In genomic region chr17:82655038-82655479, GRCh38 we compare ENCODE assay signal across 15 cellular contexts. TPM values are rescaled to one million over a fixed set of nuclear protein-coding genes. Genes with fewer than 3 reads are reported as not detected.
DNase-seq lines count a peak whose midpoint lies in the region; ATAC-seq, FAIRE-seq and TF ChIP-seq lines count a peak whose summit lies in the region.
"Had no signal": no experiment of that assay in that cellular context is flagged by ENCODE, and none has a peak within 500 bp of the region (broad histone marks: within the 10 kb centered on the region; RNA-seq: fewer than 3 reads in every experiment).

No MANE protein-coding gene starts in this region.

- H3K79me2 ChIP-seq in K562 (ENCODE audit: control insufficient read depth, insufficient read depth, low read length) (no peaks in the 10 kb centered on the region), HepG2 (ENCODE audit: insufficient read depth, low read length) (no peaks in the 10 kb centered on the region)

- H3K36me3 ChIP-seq in breast epithelium, result no peaks in the 10 kb centered on the region
- no peaks in the 10 kb centered on the region for H3K36me3 ChIP-seq in K562 (ENCODE audit: control insufficient read depth, insufficient read depth, low read length)
- no peaks in the 10 kb centered on the region for H3K36me3 ChIP-seq in HepG2 (replicated peaks in 1 of 2; ENCODE audit: control insufficient read depth in 1 of 2, insufficient read depth in 2 of 2, low read length in 2 of 2)
- H3K36me3 ChIP-seq in upper lobe of left lung, result peaks cover 0 to 22% (median 3%) of the 10 kb centered on the region in 4 donors

- no peaks in the 10 kb centered on the region for H3K4me1 Mint-ChIP-seq in MCF 10A (ENCODE audit: insufficient read depth, unreplicated experiment)
- peaks cover 0 to 4% (median 0%) of the 10 kb centered on the region in 3 donors for H3K4me1 Mint-ChIP-seq in T-cell

- H4K20me1 ChIP-seq in K562 (replicated peaks; ENCODE audit: control insufficient read depth, insufficient read depth, low read length) (no peaks in the 10 kb centered on the region), HepG2 (ENCODE audit: insufficient read depth, low read length) (no peaks in the 10 kb centered on the region)

- H3K9me3 ChIP-seq in breast epithelium (no peaks in the 10 kb centered on the region), K562 (replicated peaks; ENCODE audit: control insufficient read depth, insufficient read depth, low read depth, low read length) (peaks cover 3% of the 10 kb centered on the region; the same call in 1 of the 2 replicates), HepG2 (ENCODE audit: low read length) (no peaks in the 10 kb centered on the region), upper lobe of left lung (no peaks in the 10 kb centered on the region)
- H3K9me3 ChIP-seq: SK-N-SH, testis had no signal

- H3K9me1 ChIP-seq in K562 (ENCODE audit: control insufficient read depth, insufficient read depth, low read length), result no peaks in the 10 kb centered on the region

- FAIRE-seq in K562 (lab: Jason Lieb, UNC) (peak; percentile 48), HepG2 (lab: Jason Lieb, UNC) (no peak)
- FAIRE-seq: GM18507 had no signal

- no peaks in the 10 kb centered on the region for H3K9me3 Mint-ChIP-seq in MCF 10A (ENCODE audit: unreplicated experiment)
- no peaks in the 10 kb centered on the region for H3K9me3 Mint-ChIP-seq in T-cell

- TF ChIP-seq EP300 in K562 (IDR thresholded peaks at IDR 0.05; ENCODE audit: low read length) (no peak), HepG2 (IDR thresholded peaks at IDR 0.05; ENCODE audit: low read depth in 2 of 2, low read length in 2 of 2) (no peak), HepG2 (CRISPR knock-in tag; IDR thresholded peaks at IDR 0.05; ENCODE audit: borderline replicate concordance) (no peak), upper lobe of left lung (IDR thresholded peaks at IDR 0.05) (no peak)

- H3K36me3 Mint-ChIP-seq in MCF 10A (ENCODE audit: insufficient read depth, unreplicated experiment) (peaks cover 12% of the 10 kb centered on the region), T-cell (peaks cover 10% of the 10 kb centered on the region)

- intact Hi-C loops in breast epithelium (cut with DNase I; ENCODE audit: low total_unique reads), result no loop called here
- intact Hi-C loops in MCF 10A (cut with micrococcal nuclease), result no loop called here
- intact Hi-C loops in K562 (cut with micrococcal nuclease), result no loop called here
- intact Hi-C loops in HepG2 (cut with micrococcal nuclease; ENCODE audit: unreplicated experiment), result no loop called here

- ATAC-seq in K562 (no peak), HepG2 (no peak), upper lobe of left lung (ENCODE audit: low FRiP score in 2 of 2) (peak in 1 of 2 donors; percentile 27), HG03354 (IDR thresholded peaks at IDR 0.05; ENCODE audit: poor library complexity, severe bottlenecking, unreplicated experiment) (no peak), GM19351 (IDR thresholded peaks at IDR 0.05; ENCODE audit: unreplicated experiment) (no peak), T-cell (replicated peaks in 1 of 4) (no peak)

- H3K27ac Mint-ChIP-seq in MCF 10A (ENCODE audit: low read depth, unreplicated experiment) (no peak overlapping the region), T-cell (no peak overlapping the region)

- no peak overlapping the region for H3K4me2 ChIP-seq in K562 (ENCODE audit: insufficient read depth, low read length)
- peak overlapping the region; percentile 69 for H3K4me2 ChIP-seq in HepG2 (ENCODE audit: low read depth, low read length)
- H3K4me2 ChIP-seq: SK-N-SH had no signal

- 45% methylated on average over 15 of the region's 15 CpGs for WGBS in K562 (ENCODE audit: insufficient coverage, low coverage, missing lambda C conversion rate)
- 42% methylated on average over 15 of the region's 15 CpGs for whole genome bisulfite sequencing in HepG2 (ENCODE audit: low lambda C conversion rate)
- 57 to 60% methylated on average over 12 to 15 of the region's 15 CpGs for WGBS in upper lobe of left lung, 2 donors

- H3K4me3 Mint-ChIP-seq in MCF 10A (ENCODE audit: unreplicated experiment) (no peak overlapping the region), T-cell (no peak overlapping the region)

- no peaks in the 10 kb centered on the region for H3K27me3 ChIP-seq in breast epithelium
- peaks cover 0 to 3% of the 10 kb centered on the region in 2 experiments; a peak in 1 of 5 replicates for H3K27me3 ChIP-seq in K562 (ENCODE audit: control insufficient read depth in 2 of 2, insufficient read depth in 2 of 2, low read length in 2 of 2)
- no peaks in the 10 kb centered on the region for H3K27me3 ChIP-seq in HepG2 (ENCODE audit: control insufficient read depth in 1 of 2, insufficient read depth in 2 of 2, low read length in 2 of 2)
- no peaks in the 10 kb centered on the region for H3K27me3 ChIP-seq in upper lobe of left lung
- H3K27me3 ChIP-seq: testis had no signal

- CTCF ChIA-PET in MCF 10A (lab: Yijun Ruan, JAX) (no interaction called here), K562 (lab: Yijun Ruan, JAX; ENCODE audit: low intra/inter-chr PET ratio) (no interaction called here), HepG2 (lab: Yijun Ruan, JAX; ENCODE audit: low intra/inter-chr PET ratio, low total read pairs) (no interaction called here), T-cell (lab: Charles Lee) (no interaction called here)

- TF ChIP-seq POLR2A in breast epithelium (IDR thresholded peaks at IDR 0.05) (no peak), K562 (conservative IDR thresholded peaks at IDR 0.05) (no peak), HepG2 (IDR thresholded peaks at IDR 0.05; ENCODE audit: insufficient read depth in 1 of 2, low read depth in 2 of 2, low read length in 2 of 2) (no peak), upper lobe of left lung (IDR thresholded peaks at IDR 0.05) (no peak)

- H3K4me3 ChIP-seq in breast epithelium, result peak overlapping the region in 2 of 3 donors; percentile 2 to 7
- no peak overlapping the region for H3K4me3 ChIP-seq in K562
- peak overlapping the region; percentile 14 to 31 (median 29); a peak in 4 of 6 replicates for H3K4me3 ChIP-seq in HepG2 (replicated peaks in 1 of 3; ENCODE audit: insufficient read depth in 1 of 3, low read depth in 2 of 3, low read length in 3 of 3)
- no peak overlapping the region for H3K4me3 ChIP-seq in upper lobe of left lung
- H3K4me3 ChIP-seq: lung, testis had no signal

- no peak overlapping the region; a peak in 1 of 4 replicates for H3K9ac ChIP-seq in K562 (ENCODE audit: insufficient read depth in 1 of 2, low read depth in 2 of 2, low read length in 2 of 2)
- H3K9ac ChIP-seq in HepG2 (ENCODE audit: insufficient read depth, low read depth, low read length), result peak overlapping the region; percentile 44
- H3K9ac ChIP-seq: SK-N-SH had no signal

- BruUV-seq in MCF 10A (replicated peaks; lab: Mats Ljungman, UMichigan) (no TSS peak), K562 (replicated peaks; lab: Mats Ljungman, UMichigan) (no TSS peak), HepG2 (replicated peaks; lab: Mats Ljungman, UMichigan) (no TSS peak)

- H3K4me1 ChIP-seq in breast epithelium (peaks cover 0 to 3% of the 10 kb centered on the region in 2 donors), K562 (replicated peaks in 1 of 2; ENCODE audit: control insufficient read depth in 2 of 2, insufficient read depth in 2 of 2, low read length in 2 of 2) (peaks cover 0 to 17% of the 10 kb centered on the region in 2 experiments; a peak in 2 of 5 replicates), HepG2 (ENCODE audit: insufficient read depth, low read length) (peaks cover 36% of the 10 kb centered on the region), upper lobe of left lung (no peaks in the 10 kb centered on the region)
- H3K4me1 ChIP-seq: testis had no signal

- DNase-seq in breast epithelium (ENCODE audit: low spot score in 2 of 2), result peak in 1 of 2 donors; percentile 60
- DNase-seq in MCF 10A (ENCODE audit: unreplicated experiment), result no peak
- DNase-seq in K562 (ENCODE audit: extremely low read depth in 1 of 4, low spot score in 3 of 4), result no peak
- no peak for DNase-seq in HepG2 (ENCODE audit: low spot score)
- no peak for DNase-seq in upper lobe of left lung
- no peak for DNase-seq in T-cell
- DNase-seq: activated CD4-positive, alpha-beta T cell treated with anti-CD3 and anti-CD28 coated beads, Interleukin-2, amount 50 U/mL, for 1 hour; glutamatergic neuron; NCI-H526; SK-N-SH; testis had no signal

- H2AFZ ChIP-seq in K562 (ENCODE audit: low read depth, low read length), result 0 out of 2 replicates have a peak overlapping the region, but pooled peaks have one; percentile 30
- H2AFZ ChIP-seq in HepG2 (ENCODE audit: low read length), result no peak overlapping the region

- TF ChIP-seq CTCF in breast epithelium (IDR thresholded peaks at IDR 0.05), result no peak
- TF ChIP-seq CTCF in MCF 10A (IDR thresholded peaks at IDR 0.05; ENCODE audit: unreplicated experiment), result no peak
- no peak for TF ChIP-seq CTCF in K562 (IDR thresholded peaks at IDR 0.05 in 2 of 3, conservative IDR thresholded peaks at IDR 0.05 in 1 of 3; ENCODE audit: insufficient read depth in 2 of 3, low read depth in 1 of 3, low read length in 3 of 3)
- no peak for TF ChIP-seq CTCF in HepG2 (CRISPR knock-in tag; IDR thresholded peaks at IDR 0.05)
- TF ChIP-seq CTCF in upper lobe of left lung (IDR thresholded peaks at IDR 0.05), result no peak

- POLR2A ChIA-PET in MCF 10A (lab: Yijun Ruan, JAX) (no interaction called here), K562 (lab: Yijun Ruan, JAX) (interaction anchor here (0.6 kb wide), 1 partner anchor 106 kb away, joined by 4 read pairs; no protein-coding TSS in a partner anchor), HepG2 (lab: Yijun Ruan, JAX) (interaction anchor here (0.6 kb wide), 1 partner anchor 62 kb away, joined by 3 read pairs; the partner anchor contains the start of gene FN3KRP), T-cell (lab: Charles Lee) (no interaction called here)

- H3K27me3 Mint-ChIP-seq in MCF 10A (ENCODE audit: insufficient read depth, unreplicated experiment) (no peaks in the 10 kb centered on the region), T-cell (no peaks in the 10 kb centered on the region)

- H3K27ac ChIP-seq in breast epithelium (peak overlapping the region; percentile 82 to 88), K562 (ENCODE audit: extremely low read depth, low read depth, low read length) (no peak overlapping the region), HepG2 (ENCODE audit: extremely low read length, insufficient read depth, low read length) (no peak overlapping the region), upper lobe of left lung (peak overlapping the region in 3 of 4 donors; percentile 3 to 22 (median 17))
- H3K27ac ChIP-seq: testis had no signal

- in situ Hi-C loops in K562 (cut with MboI) (no loop called here), HepG2 (cut with HindIII; ENCODE audit: extremely low pct_ligation_motif_present, low pct_unique_long_range_greater_than_20kb) (no loop called here)

- TF ChIP-seq RAD21 in K562 (CRISPR knock-in tag; conservative IDR thresholded peaks at IDR 0.05 in 1 of 2, IDR thresholded peaks at IDR 0.05 in 1 of 2), result no peak
- no peak for TF ChIP-seq RAD21 in HepG2 (CRISPR knock-in tag; IDR thresholded peaks at IDR 0.05)

RNA-seq across cellular contexts. Expression of gene WDR45B, which starts 6.8 kb away (rescaled TPM):
- total RNA-seq in breast epithelium (100 to 1,000 TPM in 1 of 3 donors, 10 to 100 TPM in 2; 74.2 to 118 (median 83.9) TPM), MCF 10A (2022) (87.3 and 88.3 TPM in 2 replicates), K562 (2014; rRNA removed) (30.6 and 36.8 TPM in 2 replicates), K562 (2014; rRNA removed; fragmentation: Illumina TruSeq; extraction: Trizol) (27.9 and 30.0 TPM in 2 replicates), K562 (2015; rRNA removed; fragmentation: Illumina TruSeq; extraction: Trizol) (35.2 and 35.9 TPM in 2 replicates), K562 (2021) (35.8 and 38.3 TPM in 2 replicates), HepG2 (2016; rRNA removed; fragmentation: Illumina TruSeq; extraction: Trizol) (86.2 and 88.8 TPM in 2 replicates), upper lobe of left lung (10 to 100 TPM; 54.9 to 90.0 (median 74.3) TPM), T-cell (10 to 100 TPM; 57.3 to 81.5 (median 59.4) TPM)
- total RNA-seq in K562 (2011; cell fraction: chromatin; rRNA removed; ENCODE audit: low replicate concordance), result 83.1 and 109 TPM in 2 replicates
- 50.1 and 60.7 TPM in 2 replicates for total RNA-seq in K562 (2011; cell fraction: nucleolus; rRNA removed)
- total RNA-seq in K562 (2011; cell fraction: nucleoplasm; rRNA removed), result 83.7 and 86.3 TPM in 2 replicates
- polyA plus RNA-seq in K562 (2011; rRNA removed) (74.4 and 75.8 TPM in 2 replicates), K562 (2014; fragmentation: Illumina TruSeq; extraction: Trizol) (39.2 and 40.0 TPM in 2 replicates), K562 (2014; fragmentation: Nextera tagmentation; extraction: Ambion mirVana) (1 to 10 TPM in 1 of 2 experiments, under 1 TPM in 1; 0.72 to 1.9 TPM), K562 (2014; rRNA removed) (43.1 and 46.1 TPM in 2 replicates), HepG2 (2011; rRNA removed) (153 and 155 TPM in 2 replicates)
- polyA plus RNA-seq in K562 (2011; cell fraction: cytosol; rRNA removed), result 58.3 and 60.5 TPM in 2 replicates
- 106 and 133 TPM in 2 replicates for polyA plus RNA-seq in K562 (2011; cell fraction: nucleus; rRNA removed)
- polyA plus RNA-seq in K562 (2012), result 38.1 and 40.3 TPM in 2 replicates
- 37.0 and 42.6 TPM in 2 replicates for polyA minus RNA-seq in K562 (2011; rRNA and poly(A)+ RNA removed)
- 28.9 and 36.0 TPM in 2 replicates for polyA minus RNA-seq in K562 (2011; cell fraction: cytosol; rRNA and poly(A)+ RNA removed)
- 29.6 and 30.9 TPM in 2 replicates for polyA minus RNA-seq in K562 (2011; cell fraction: nucleus; rRNA and poly(A)+ RNA removed)
- 59.9 and 62.3 TPM in 2 replicates for total RNA-seq in HepG2 (2016; cell fraction: cytosol; rRNA removed; fragmentation: Illumina TruSeq; extraction: Trizol; ENCODE audit: low read depth)
- 80.2 and 87.6 TPM in 2 replicates for total RNA-seq in HepG2 (2016; cell fraction: insoluble cytoplasmic fraction; rRNA removed; fragmentation: Illumina TruSeq; extraction: Trizol)
- 148 and 149 TPM in 2 replicates for total RNA-seq in HepG2 (2016; cell fraction: membrane; rRNA removed; fragmentation: Illumina TruSeq; extraction: Trizol)
- 45.2 and 55.4 TPM in 2 replicates for total RNA-seq in HepG2 (2016; cell fraction: nucleus; rRNA removed; fragmentation: Illumina TruSeq; extraction: Trizol)
- polyA plus RNA-seq in HepG2 (2011; cell fraction: cytosol; rRNA removed), result 121 and 131 TPM in 2 replicates
- 186 and 214 TPM in 2 replicates for polyA plus RNA-seq in HepG2 (2011; cell fraction: nucleus; rRNA removed)
- 124 and 164 TPM in 2 replicates for polyA plus RNA-seq in HepG2 (2012)
- polyA plus RNA-seq in HepG2 (2016; cell fraction: cytosol; fragmentation: Illumina TruSeq; extraction: Trizol; ENCODE audit: low read depth), result 65.9 and 70.7 TPM in 2 replicates
- 89.4 and 101 TPM in 2 replicates for polyA plus RNA-seq in HepG2 (2016; cell fraction: insoluble cytoplasmic fraction; fragmentation: Illumina TruSeq; extraction: Trizol; ENCODE audit: low read depth)
- polyA plus RNA-seq in HepG2 (2016; cell fraction: membrane; fragmentation: Illumina TruSeq; extraction: Trizol; ENCODE audit: low read depth), result 129 and 138 TPM in 2 replicates
- 81.4 and 81.5 TPM in 2 replicates for polyA plus RNA-seq in HepG2 (2016; cell fraction: nucleus; fragmentation: Illumina TruSeq; extraction: Trizol; ENCODE audit: insufficient read depth, low read depth)
- polyA minus RNA-seq in HepG2 (2011; rRNA and poly(A)+ RNA removed; ENCODE audit: low replicate concordance), result 68.7 and 113 TPM in 2 replicates
- polyA minus RNA-seq in HepG2 (2011; cell fraction: cytosol; rRNA and poly(A)+ RNA removed), result 60.7 and 64.4 TPM in 2 replicates
- 61.5 and 68.1 TPM in 2 replicates for polyA minus RNA-seq in HepG2 (2011; cell fraction: nucleus; rRNA and poly(A)+ RNA removed)

RNA-seq across cellular contexts. Expression of gene RAB40B, which starts 43.4 kb away (rescaled TPM):
- 10 to 100 TPM in 2 of 3 donors, 1 to 10 TPM in 1; 8.8 to 25.6 (median 12.8) TPM for total RNA-seq in breast epithelium
- 5.9 and 6.3 TPM in 2 replicates for total RNA-seq in MCF 10A (2022)
- total RNA-seq in K562 (2011; cell fraction: chromatin; rRNA removed; ENCODE audit: low replicate concordance), result 4.8 and 7.6 TPM in 2 replicates
- 3.3 and 3.8 TPM in 2 replicates for total RNA-seq in K562 (2011; cell fraction: nucleolus; rRNA removed)
- total RNA-seq in K562 (2011; cell fraction: nucleoplasm; rRNA removed), result 1.7 and 5.0 TPM in 2 replicates
- 2.0 and 6.2 TPM in 2 replicates for total RNA-seq in K562 (2014; rRNA removed)
- total RNA-seq in K562 (2014; rRNA removed; fragmentation: Illumina TruSeq; extraction: Trizol), result 0.99 and 1.1 TPM in 2 replicates
- total RNA-seq in K562 (2015; rRNA removed; fragmentation: Illumina TruSeq; extraction: Trizol), result 0.64 and 1.2 TPM in 2 replicates
- 3.6 and 3.8 TPM in 2 replicates for total RNA-seq in K562 (2021)
- polyA plus RNA-seq in K562 (2011; rRNA removed), result 2.5 and 2.7 TPM in 2 replicates
- polyA plus RNA-seq in K562 (2011; cell fraction: cytosol; rRNA removed), result 4.3 and 9.2 TPM in 2 replicates
- 3.6 and 6.3 TPM in 2 replicates for polyA plus RNA-seq in K562 (2011; cell fraction: nucleus; rRNA removed)
- 3.7 and 4.9 TPM in 2 replicates for polyA plus RNA-seq in K562 (2012)
- polyA plus RNA-seq in K562 (2014; fragmentation: Illumina TruSeq; extraction: Trizol), result 1.4 and 3.2 TPM in 2 replicates
- under 1 TPM; 0.13 to 0.38 TPM for polyA plus RNA-seq in K562 (2014; fragmentation: Nextera tagmentation; extraction: Ambion mirVana)
- 3.2 and 4.6 TPM in 2 replicates for polyA plus RNA-seq in K562 (2014; rRNA removed)
- polyA minus RNA-seq in K562 (2011; rRNA and poly(A)+ RNA removed), result 0.56 and 0.60 TPM in 2 replicates
- 1.2 and 3.5 TPM in 2 replicates for polyA minus RNA-seq in K562 (2011; cell fraction: cytosol; rRNA and poly(A)+ RNA removed)
- 1.9 and 2.1 TPM in 2 replicates for polyA minus RNA-seq in K562 (2011; cell fraction: nucleus; rRNA and poly(A)+ RNA removed)
- total RNA-seq in HepG2 (2016; rRNA removed; fragmentation: Illumina TruSeq; extraction: Trizol), result 4.4 and 6.2 TPM in 2 replicates
- total RNA-seq in HepG2 (2016; cell fraction: cytosol; rRNA removed; fragmentation: Illumina TruSeq; extraction: Trizol; ENCODE audit: low read depth), result 8.6 and 11.9 TPM in 2 replicates
- total RNA-seq in HepG2 (2016; cell fraction: insoluble cytoplasmic fraction; rRNA removed; fragmentation: Illumina TruSeq; extraction: Trizol), result 6.2 and 7.4 TPM in 2 replicates
- 18.5 and 22.6 TPM in 2 replicates for total RNA-seq in HepG2 (2016; cell fraction: membrane; rRNA removed; fragmentation: Illumina TruSeq; extraction: Trizol)
- total RNA-seq in HepG2 (2016; cell fraction: nucleus; rRNA removed; fragmentation: Illumina TruSeq; extraction: Trizol), result 3.7 TPM in 2 replicates
- 6.5 and 7.2 TPM in 2 replicates for polyA plus RNA-seq in HepG2 (2011; rRNA removed)
- polyA plus RNA-seq in HepG2 (2011; cell fraction: cytosol; rRNA removed), result 5.7 and 9.9 TPM in 2 replicates
- 10.8 and 12.6 TPM in 2 replicates for polyA plus RNA-seq in HepG2 (2011; cell fraction: nucleus; rRNA removed)
- 6.2 and 7.3 TPM in 2 replicates for polyA plus RNA-seq in HepG2 (2012)
- 25.0 and 26.7 TPM in 2 replicates for polyA plus RNA-seq in HepG2 (2016; cell fraction: cytosol; fragmentation: Illumina TruSeq; extraction: Trizol; ENCODE audit: low read depth)
- 7.0 and 7.6 TPM in 2 replicates for polyA plus RNA-seq in HepG2 (2016; cell fraction: insoluble cytoplasmic fraction; fragmentation: Illumina TruSeq; extraction: Trizol; ENCODE audit: low read depth)
- 27.5 and 28.9 TPM in 2 replicates for polyA plus RNA-seq in HepG2 (2016; cell fraction: membrane; fragmentation: Illumina TruSeq; extraction: Trizol; ENCODE audit: low read depth)
- 8.7 and 12.0 TPM in 2 replicates for polyA plus RNA-seq in HepG2 (2016; cell fraction: nucleus; fragmentation: Illumina TruSeq; extraction: Trizol; ENCODE audit: insufficient read depth, low read depth)
- polyA minus RNA-seq in HepG2 (2011; rRNA and poly(A)+ RNA removed; ENCODE audit: low replicate concordance), result 3.1 and 8.9 TPM in 2 replicates
- polyA minus RNA-seq in HepG2 (2011; cell fraction: cytosol; rRNA and poly(A)+ RNA removed), result 1.4 and 3.2 TPM in 2 replicates
- polyA minus RNA-seq in HepG2 (2011; cell fraction: nucleus; rRNA and poly(A)+ RNA removed), result 2.7 TPM in 2 replicates
- total RNA-seq in upper lobe of left lung, result 10 to 100 TPM in 5 of 6 donors, 1 to 10 TPM in 1; 7.8 to 23.7 (median 11.4) TPM
- 1 to 10 TPM; 4.4 to 8.7 (median 7.1) TPM for total RNA-seq in T-cell

Comparison
In these comparisons a context has a peak if more than half of its experiments do, and no peak if none do; other contexts are left out.
1. H3K27ac ChIP-seq: peak in breast epithelium (2 of 2) and upper lobe of left lung (3 of 4); none in K562 (single experiment) and HepG2 (single experiment).
2. H3K4me3 ChIP-seq: peak in breast epithelium (2 of 3) and HepG2 (3 of 3); none in K562 (single experiment) and upper lobe of left lung (0 of 4).
3. POLR2A ChIA-PET loops: an anchor here in K562 (0.6 kb wide) and HepG2 (0.6 kb wide); none called in MCF 10A and T-cell.